ENCODE assay signal across 8 cellular contexts in the genomic region with DNA sequence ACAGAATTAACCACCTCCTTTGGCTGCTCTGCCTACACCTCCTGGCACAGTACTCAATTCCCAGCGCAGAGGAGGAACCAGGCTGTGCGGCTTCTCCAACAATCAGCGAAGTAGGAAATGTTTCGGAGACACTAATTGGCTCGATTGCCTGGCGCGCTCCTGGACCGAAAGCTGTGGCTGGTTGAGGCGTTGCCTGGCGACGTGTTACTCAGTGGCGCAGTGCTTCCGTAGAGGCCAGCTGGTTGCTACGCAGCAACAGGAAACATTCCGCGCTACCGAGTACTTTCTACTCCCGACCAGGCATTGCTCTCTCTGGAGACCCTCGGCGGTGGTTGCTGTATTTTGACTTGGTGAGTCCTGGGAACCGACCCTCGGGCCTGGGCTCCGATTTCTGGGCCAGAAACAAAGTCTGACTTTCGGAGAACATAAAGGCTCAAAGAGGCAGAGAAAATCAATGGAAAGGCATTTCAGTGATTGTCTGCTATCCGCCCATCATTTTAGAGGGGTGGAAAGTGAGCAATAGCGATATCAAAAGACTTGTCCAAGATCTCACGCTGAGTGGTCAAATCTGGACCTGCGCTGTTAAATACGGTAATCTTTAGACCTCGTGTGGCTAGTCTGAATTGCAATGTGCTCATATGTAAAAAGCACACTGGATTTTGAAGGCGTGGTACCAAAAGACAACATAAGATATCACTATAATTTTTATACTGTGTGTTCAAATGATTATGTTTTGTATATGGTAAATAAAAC. TPM values are rescaled to one million over a fixed set of nuclear protein-coding genes. Genes with fewer than 3 reads are reported as not detected.
DNase-seq lines count a peak whose midpoint lies in the region; ATAC-seq, FAIRE-seq and TF ChIP-seq lines count a peak whose summit lies in the region.

A gene with protein sequence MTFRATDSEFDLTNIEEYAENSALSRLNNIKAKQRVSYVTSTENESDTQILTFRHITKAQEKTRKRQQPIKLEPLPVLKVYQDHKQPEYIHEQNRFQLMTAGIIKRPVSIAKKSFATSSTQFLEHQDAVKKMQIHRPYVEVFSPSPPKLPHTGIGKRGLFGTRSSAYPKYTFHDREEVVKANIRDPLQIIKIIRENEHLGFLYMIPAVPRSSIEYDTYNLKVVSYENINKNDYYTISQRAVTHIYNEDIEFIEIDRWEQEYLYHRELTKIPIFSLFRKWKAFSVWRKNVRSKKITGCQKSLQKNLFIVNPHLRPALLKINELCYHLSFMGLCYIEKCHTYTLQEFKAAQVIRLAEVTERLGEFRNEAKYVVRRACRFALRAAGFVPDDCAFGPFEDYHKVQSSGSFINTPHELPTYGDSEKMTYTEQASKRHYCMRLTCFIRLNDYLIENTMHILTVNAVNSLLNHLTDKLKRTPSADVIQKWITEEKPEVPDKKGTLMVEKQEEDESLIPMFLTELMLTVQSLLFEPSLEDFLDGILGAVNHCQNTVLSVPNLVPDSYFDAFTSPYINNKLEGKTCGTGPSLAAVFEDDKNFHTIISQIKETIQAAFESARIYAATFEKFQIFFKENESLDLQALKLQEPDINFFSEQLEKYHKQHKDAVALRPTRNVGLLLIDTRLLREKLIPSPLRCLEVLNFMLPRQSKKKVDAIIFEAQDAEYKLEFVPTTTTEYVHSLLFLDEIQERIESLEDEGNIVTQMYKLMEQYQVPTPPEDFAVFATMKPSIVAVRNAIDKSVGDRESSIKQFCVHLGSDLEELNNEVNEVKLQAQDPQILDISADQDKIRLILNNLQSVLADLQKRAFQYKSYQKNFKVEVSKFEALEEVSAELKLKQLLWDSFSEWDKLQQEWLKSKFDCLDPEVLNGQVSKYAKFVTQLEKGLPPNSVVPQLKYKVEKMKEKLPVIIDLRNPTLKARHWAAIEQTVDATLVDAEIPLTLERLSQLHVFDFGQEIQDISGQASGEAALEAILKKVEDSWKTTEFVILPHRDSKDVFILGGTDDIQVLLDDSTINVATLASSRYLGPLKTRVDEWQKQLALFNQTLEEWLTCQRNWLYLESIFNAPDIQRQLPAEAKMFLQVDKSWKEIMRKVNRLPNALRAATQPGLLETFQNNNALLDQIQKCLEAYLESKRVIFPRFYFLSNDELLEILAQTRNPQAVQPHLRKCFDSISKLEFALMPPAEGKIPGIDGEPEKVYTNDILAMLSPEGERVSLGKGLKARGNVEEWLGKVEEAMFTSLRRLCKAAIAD (N-terminal part only) (plus strand): TSS at position 265 of the 753 bp plus-strand sequence. CDS start 1,329 bp downstream, outside the sequence.

- H3K27me3 ChIP-seq in BE2C: no peaks in the 10 kb centered on the region
- peaks cover 12 to 20% of the 10 kb centered on the region in 2 experiments for H3K27me3 ChIP-seq in endothelial cell of umbilical vein (ENCODE audit: control insufficient read depth in 2 of 2, insufficient read depth in 2 of 2, low read length in 2 of 2)

- peak; percentile 99 for FAIRE-seq in endothelial cell of umbilical vein (lab: Jason Lieb, UNC)

- H3K27ac ChIP-seq in endothelial cell of umbilical vein (ENCODE audit: insufficient read depth, low read depth, low read length): no peak within 1 kb of the TSS

- TF ChIP-seq POLR2A in endothelial cell of umbilical vein (IDR thresholded peaks at IDR 0.05; ENCODE audit: low read depth, low read length): no peak

- H4K20me1 ChIP-seq in endothelial cell of umbilical vein (replicated peaks; ENCODE audit: control insufficient read depth, extremely low read depth, insufficient read depth, low read length): no peaks in the 10 kb centered on the region

- TSS peak; percentile 63 for BruUV-seq in endothelial cell of umbilical vein (replicated peaks; lab: Mats Ljungman, UMichigan)

- H3K4me2 ChIP-seq in endothelial cell of umbilical vein (ENCODE audit: insufficient read depth, low read length): peak within 1 kb of the TSS; percentile 78

- TF ChIP-seq CTCF in BE2C (IDR thresholded peaks at IDR 0.05; ENCODE audit: low read depth, low read length) (no peak), endothelial cell of umbilical vein (IDR thresholded peaks at IDR 0.05; ENCODE audit: extremely low read depth in 1 of 2, insufficient read depth in 1 of 2, low read depth in 1 of 2, low read length in 2 of 2) (no peak)

- DNase-seq in BE2C: peak; percentile 74
- peak; percentile 97 for DNase-seq in NCI-H82 (lab: John Stamatoyannopoulos, UW)
- peak; percentile 74 for DNase-seq in activated T-cell treated with anti-CD3 and anti-CD28 coated beads for 1 hour (ENCODE audit: low read depth)
- peak; percentile 92 for DNase-seq in endothelial cell of umbilical vein (ENCODE audit: low read depth, low spot score)
- peak; percentile 94 for DNase-seq in mesenteric fat pad (ENCODE audit: low spot score)
- peak; percentile 63 for DNase-seq in stimulated activated CD8-positive, alpha-beta memory T cell treated with anti-CD3 and anti-CD28 coated beads, Interleukin-12 subunit alpha, Interleukin-12 subunit beta, amount 100 ng/mL, for 24 hours (ENCODE audit: extremely low read depth)

- peak within 1 kb of the TSS; percentile 20 for H3K9ac ChIP-seq in endothelial cell of umbilical vein (replicated peaks; ENCODE audit: extremely low read depth, insufficient read depth, low read length)

- dilution Hi-C loops in endothelial cell of umbilical vein (cut with MboI; ENCODE audit: extremely low pct_ligation_motif_present, low sequenced_read_pairs): no loop called here

- CTCF ChIA-PET in endothelial cell of umbilical vein (lab: Charles Lee): interaction anchor here (1.3 to 2.1 kb wide), 3 partner anchors 19 to 53 kb away, joined by 3 to 4 read pairs (median 4); no protein-coding TSS in a partner anchor

- H3K36me3 ChIP-seq in BE2C: no peaks in the 10 kb centered on the region
- H3K36me3 ChIP-seq in endothelial cell of umbilical vein (ENCODE audit: control insufficient read depth in 2 of 2, extremely low read depth in 1 of 2, insufficient read depth in 2 of 2, low read length in 2 of 2): no peaks in the 10 kb centered on the region

- H3K9me3 ChIP-seq in BE2C (no peaks in the 10 kb centered on the region), endothelial cell of umbilical vein (replicated peaks; ENCODE audit: control insufficient read depth, insufficient read depth, low read length) (no peaks in the 10 kb centered on the region)

- no peaks in the 10 kb centered on the region for H3K79me2 ChIP-seq in endothelial cell of umbilical vein (ENCODE audit: control insufficient read depth, insufficient read depth, low read length)

- intact Hi-C loops in endothelial cell of umbilical vein (cut with micrococcal nuclease): loop anchor here (1.0 kb wide), 2 partner anchors 22 to 57 kb away; a partner anchor contains a TSS

- no peaks in the 10 kb centered on the region for H3K9me1 ChIP-seq in endothelial cell of umbilical vein (replicated peaks; ENCODE audit: control insufficient read depth, extremely low read depth, insufficient read depth, low read length)

- peak within 1 kb of the TSS; percentile 80 for H2AFZ ChIP-seq in endothelial cell of umbilical vein (ENCODE audit: low read depth, low read length)

- H3K4me3 ChIP-seq in BE2C (ENCODE audit: low read depth, low read length) (peak within 1 kb of the TSS; percentile 47), endothelial cell of umbilical vein (replicated peaks in 1 of 3; ENCODE audit: insufficient read depth in 1 of 3, low read depth in 1 of 3, low read length in 3 of 3) (peak within 1 kb of the TSS; percentile 13 to 53 (median 41))

- POLR2A ChIA-PET in endothelial cell of umbilical vein (lab: Charles Lee): no interaction called here

- H3K4me1 ChIP-seq in BE2C (no peaks in the 10 kb centered on the region), endothelial cell of umbilical vein (ENCODE audit: control insufficient read depth, extremely low read depth, insufficient read depth, low read length) (peaks cover 7% of the 10 kb centered on the region)

- ATAC-seq in GM19397 (IDR thresholded peaks at IDR 0.05; ENCODE audit: unreplicated experiment) (peak; percentile 100), HG03520 (IDR thresholded peaks at IDR 0.05; ENCODE audit: unreplicated experiment) (peak; percentile 98)

TF ChIP-seq in endothelial cell of umbilical vein, 7 proteins besides CTCF, POLR2A, EP300 and RAD21:
- TF ChIP-seq MYC (IDR thresholded peaks at IDR 0.05; ENCODE audit: low read depth, low read length): no peak
- TF ChIP-seq GATA2 (IDR thresholded peaks at IDR 0.05; ENCODE audit: insufficient read depth, insufficient read length, low read depth, low read length): no peak
- TF ChIP-seq FOS (IDR thresholded peaks at IDR 0.05; ENCODE audit: borderline replicate concordance, insufficient read depth, low read length): no peak
- no peak for TF ChIP-seq JUN (IDR thresholded peaks at IDR 0.05; ENCODE audit: borderline replicate concordance, insufficient read depth, insufficient read length, low read depth)
- TF ChIP-seq POLR2AphosphoS5 (IDR thresholded peaks at IDR 0.05; ENCODE audit: insufficient read depth, low read depth, low read length): no peak
- TF ChIP-seq, protein P1, sequence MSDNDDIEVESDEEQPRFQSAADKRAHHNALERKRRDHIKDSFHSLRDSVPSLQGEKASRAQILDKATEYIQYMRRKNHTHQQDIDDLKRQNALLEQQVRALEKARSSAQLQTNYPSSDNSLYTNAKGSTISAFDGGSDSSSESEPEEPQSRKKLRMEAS (IDR thresholded peaks at IDR 0.05; ENCODE audit: insufficient read depth, insufficient read length): peak; percentile 21
- peak; percentile 29 for TF ChIP-seq EZH2 (IDR thresholded peaks at IDR 0.05; ENCODE audit: borderline replicate concordance, low read depth, low read length, severe bottlenecking)

RNA-seq across cellular contexts. Expression of the gene that starts here (rescaled TPM):
- not detected for polyA plus RNA-seq in BE2C (2012; ENCODE audit: insufficient read depth, insufficient read length, low read depth)
- total RNA-seq in endothelial cell of umbilical vein (0.24 and 0.25 TPM in 2 replicates), mesenteric fat pad (0.77 TPM)
- 0.03 TPM in 1 of 2 replicates, not detected in the other for polyA plus RNA-seq in endothelial cell of umbilical vein
- not detected in 2 replicates for polyA plus RNA-seq in endothelial cell of umbilical vein (2011; cell fraction: cytosol; rRNA removed)
- polyA plus RNA-seq in endothelial cell of umbilical vein (2011; cell fraction: nucleus; rRNA removed): 0.11 and 0.13 TPM in 2 replicates
- polyA plus RNA-seq in endothelial cell of umbilical vein (2012): 0.13 TPM in 1 of 2 replicates, not detected in the other
- not detected in 2 replicates for polyA minus RNA-seq in endothelial cell of umbilical vein
- not detected for polyA minus RNA-seq in endothelial cell of umbilical vein (2011; cell fraction: cytosol; rRNA and poly(A)+ RNA removed)
- polyA minus RNA-seq in endothelial cell of umbilical vein (2011; cell fraction: nucleus; rRNA and poly(A)+ RNA removed): 0.10 and 0.63 TPM in 2 replicates

Comparison
In these comparisons a context has a peak if more than half of its experiments do, and no peak if none do; other contexts are left out.
1. Peak in DNase-seq, H3K4me3 ChIP-seq, H3K9ac ChIP-seq and H3K4me2 ChIP-seq in endothelial cell of umbilical vein; RNA of the gene not detected or under 1 TPM.
2. Peak in DNase-seq in mesenteric fat pad; RNA of the gene not detected or under 1 TPM.